ENCODE assay signal across 1 cellular context in genomic region chr20:16574656-16575355, GRCh38.
TF ChIP-seq lines count a peak whose summit lies in the region.

No MANE protein-coding gene starts in this region.

TF ChIP-seq in HepG2, 621 proteins besides CTCF, POLR2A, EP300 and RAD21 (continued from another document and continues in another):
- no peak for TF ChIP-seq ZNF234 (CRISPR knock-in tag; conservative IDR thresholded peaks at IDR 0.05)
- TF ChIP-seq GABPB1 (CRISPR knock-in tag; IDR thresholded peaks at IDR 0.05): peak; percentile 81
- peak; percentile 60; the same call in 1 of the 2 replicates for TF ChIP-seq KLF6 (CRISPR knock-in tag; IDR thresholded peaks at IDR 0.05)
- TF ChIP-seq HIVEP1 (CRISPR knock-in tag; IDR thresholded peaks at IDR 0.05): peak; percentile 61
- no peak for TF ChIP-seq ZBTB1 (CRISPR knock-in tag; IDR thresholded peaks at IDR 0.05; ENCODE audit: borderline replicate concordance)
- no peak for TF ChIP-seq ZNF547 (CRISPR knock-in tag; IDR thresholded peaks at IDR 0.05)
- TF ChIP-seq CENPX (CRISPR knock-in tag; IDR thresholded peaks at IDR 0.05): no peak
- TF ChIP-seq ZBTB4 (CRISPR knock-in tag; IDR thresholded peaks at IDR 0.05; ENCODE audit: borderline replicate concordance): peak; percentile 42; the same call in 1 of the 2 replicates
- peak; percentile 40; the same call in 1 of the 2 replicates for TF ChIP-seq HNF4A (CRISPR knock-in tag; IDR thresholded peaks at IDR 0.05)
- TF ChIP-seq NCOR1 (IDR thresholded peaks at IDR 0.05; ENCODE audit: borderline replicate concordance, low read length): no peak
- TF ChIP-seq NCOA1 (CRISPR knock-in tag; IDR thresholded peaks at IDR 0.05): no peak
- TF ChIP-seq ZNF362 (CRISPR knock-in tag; IDR thresholded peaks at IDR 0.05; ENCODE audit: borderline replicate concordance): no peak; the same call in 1 of the 2 replicates
- no peak for TF ChIP-seq DBP (CRISPR knock-in tag; IDR thresholded peaks at IDR 0.05; ENCODE audit: not compliant biosample characterization)
- peak; percentile 88 for TF ChIP-seq HDAC1 (CRISPR knock-in tag; IDR thresholded peaks at IDR 0.05)
- TF ChIP-seq ZNF746 (CRISPR knock-in tag; IDR thresholded peaks at IDR 0.05): peak; percentile 73
- no peak for TF ChIP-seq ZNF513 (CRISPR knock-in tag; conservative IDR thresholded peaks at IDR 0.05)
- TF ChIP-seq MIER3 (CRISPR knock-in tag; IDR thresholded peaks at IDR 0.05; ENCODE audit: borderline replicate concordance): peak; percentile 39; the same call in 1 of the 2 replicates
- TF ChIP-seq FOXK1 (CRISPR knock-in tag; IDR thresholded peaks at IDR 0.05; ENCODE audit: borderline replicate concordance, low read depth): no peak; the same call in none of the 2 replicates
- no peak for TF ChIP-seq ZBTB40 (IDR thresholded peaks at IDR 0.05)
- peak; percentile 44; the same call in 1 of the 2 replicates for TF ChIP-seq ZBTB40 (CRISPR knock-in tag; IDR thresholded peaks at IDR 0.05)
- peak; percentile 86 for TF ChIP-seq ZSCAN25 (CRISPR knock-in tag; IDR thresholded peaks at IDR 0.05)
- peak; percentile 94; the same call in 1 of the 2 replicates for TF ChIP-seq ZFP36L1 (CRISPR knock-in tag; IDR thresholded peaks at IDR 0.05)
- TF ChIP-seq SRSF9 (IDR thresholded peaks at IDR 0.05; ENCODE audit: borderline replicate concordance, insufficient read depth, low read depth, low read length, poor library complexity, severe bottlenecking): no peak
- TF ChIP-seq CEBPB (IDR thresholded peaks at IDR 0.05; ENCODE audit: borderline replicate concordance, low read depth, low read length): no peak
- no peak for TF ChIP-seq CSRNP2 (CRISPR knock-in tag; conservative IDR thresholded peaks at IDR 0.05; ENCODE audit: low read depth)
- no peak for TF ChIP-seq ZSCAN12 (CRISPR knock-in tag; IDR thresholded peaks at IDR 0.05)
- TF ChIP-seq SP140L (CRISPR knock-in tag; IDR thresholded peaks at IDR 0.05; ENCODE audit: borderline replicate concordance): peak; percentile 57; the same call in 1 of the 2 replicates
- TF ChIP-seq NFYB (CRISPR knock-in tag; IDR thresholded peaks at IDR 0.05): peak; percentile 44; the same call in 1 of the 2 replicates
- TF ChIP-seq ZNF337 (CRISPR knock-in tag; IDR thresholded peaks at IDR 0.05; ENCODE audit: borderline replicate concordance, low read depth): no peak
- no peak; the same call in 1 of the 2 replicates for TF ChIP-seq ZNF737 (CRISPR knock-in tag; IDR thresholded peaks at IDR 0.05; ENCODE audit: borderline replicate concordance)
- TF ChIP-seq CHD2 (IDR thresholded peaks at IDR 0.05; ENCODE audit: low read depth, low read length): no peak
- TF ChIP-seq ZNF101 (CRISPR knock-in tag; IDR thresholded peaks at IDR 0.05; ENCODE audit: borderline replicate concordance, low read depth): no peak
- TF ChIP-seq CENPBD1 (CRISPR knock-in tag; IDR thresholded peaks at IDR 0.05; ENCODE audit: borderline replicate concordance, low read depth): no peak
- peak; percentile 7; the same call in 1 of the 2 replicates for TF ChIP-seq HCFC1 (IDR thresholded peaks at IDR 0.05; ENCODE audit: low read depth, low read length)
- peak; percentile 99 for TF ChIP-seq ZNF121 (CRISPR knock-in tag; IDR thresholded peaks at IDR 0.05)
- TF ChIP-seq ZNF619 (CRISPR knock-in tag; IDR thresholded peaks at IDR 0.05): no peak
- TF ChIP-seq ELF4 (CRISPR knock-in tag; IDR thresholded peaks at IDR 0.05; ENCODE audit: borderline replicate concordance): no peak
- no peak for TF ChIP-seq IRF1 (CRISPR knock-in tag; IDR thresholded peaks at IDR 0.05; ENCODE audit: low read depth)
- 0 out of 2 replicates have a peak, but pooled peaks have one; percentile 7 for TF ChIP-seq FOXO1 (CRISPR knock-in tag; IDR thresholded peaks at IDR 0.05)
- TF ChIP-seq MZF1 (CRISPR knock-in tag; IDR thresholded peaks at IDR 0.05; ENCODE audit: borderline replicate concordance): no peak
- no peak for TF ChIP-seq ZNF883 (CRISPR knock-in tag; IDR thresholded peaks at IDR 0.05; ENCODE audit: not compliant biosample characterization)
- peak; percentile 55; the same call in 1 of the 2 replicates for TF ChIP-seq ZNF232 (CRISPR knock-in tag; IDR thresholded peaks at IDR 0.05; ENCODE audit: borderline replicate concordance)
- no peak; the same call in 1 of the 2 replicates for TF ChIP-seq ZNF33B (CRISPR knock-in tag; IDR thresholded peaks at IDR 0.05)
- no peak for TF ChIP-seq ZNF180 (CRISPR knock-in tag; IDR thresholded peaks at IDR 0.05; ENCODE audit: borderline replicate concordance, low read depth)
- TF ChIP-seq ZNF256 (CRISPR knock-in tag; conservative IDR thresholded peaks at IDR 0.05): 0 out of 2 replicates have a peak, but pooled peaks have one; percentile 58
- no peak for TF ChIP-seq TEAD2 (CRISPR knock-in tag; IDR thresholded peaks at IDR 0.05)
- no peak for TF ChIP-seq ARHGAP35 (CRISPR knock-in tag; IDR thresholded peaks at IDR 0.05; ENCODE audit: borderline replicate concordance)
- TF ChIP-seq SRSF1 (optimal IDR thresholded peaks at IDR 0.05; ENCODE audit: low read depth, low read length): peak; percentile 59
- 0 out of 4 replicates have a peak, but pooled peaks have one; percentile 1 to 18 for TF ChIP-seq MAFK (conservative IDR thresholded peaks at IDR 0.05 in 1 of 2, IDR thresholded peaks at IDR 0.05 in 1 of 2; ENCODE audit: low read length in 2 of 2)
